Comparison of ENCODE assay signal across 10 cellular contexts in the genomic region with DNA sequence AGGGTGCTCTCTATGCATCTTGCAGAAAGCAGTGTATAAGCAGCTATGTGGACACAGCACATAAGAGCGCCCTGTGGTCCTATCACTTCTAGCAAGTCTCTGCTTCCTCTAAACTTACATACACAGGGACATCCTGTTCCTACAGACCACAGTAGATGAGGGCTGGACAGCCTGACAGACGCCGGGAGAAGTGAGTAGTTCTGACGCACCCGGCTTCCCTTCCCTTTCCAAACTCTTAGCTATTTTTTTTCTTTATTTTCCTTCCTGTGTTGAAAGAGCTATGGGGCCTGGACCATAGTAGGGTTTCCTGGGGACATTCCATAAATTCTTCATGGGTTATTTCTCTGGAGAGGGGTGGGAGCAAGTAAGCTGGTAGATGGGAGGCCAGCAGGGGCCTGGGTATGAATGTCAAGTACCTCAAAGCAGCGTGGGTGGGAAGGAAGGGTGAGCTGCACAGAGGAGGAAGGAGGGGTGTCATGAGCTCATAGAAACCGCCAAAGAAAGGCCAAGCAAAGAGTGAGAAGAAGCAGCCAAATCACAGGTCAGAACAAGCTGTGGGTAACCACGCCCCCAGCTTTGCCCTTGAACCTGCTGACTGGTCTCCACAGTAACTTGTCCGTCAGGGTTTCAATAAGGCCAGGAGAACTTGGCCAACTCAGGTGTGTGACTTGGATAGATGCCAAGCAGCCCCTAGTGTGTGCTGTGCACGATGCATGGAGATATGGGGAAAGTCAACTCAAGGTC. TPM values are rescaled to one million over a fixed set of nuclear protein-coding genes. Genes with fewer than 3 reads are reported as not detected.
A peak's percentile ranks its signal among the peaks of the same experiment; 100 is the strongest.
DNase-seq lines count a peak whose midpoint lies in the region; ATAC-seq and TF ChIP-seq lines count a peak whose summit lies in the region.
"Had no signal": no experiment of that assay in that cellular context is flagged by ENCODE, and none has a peak within 500 bp of the region (broad histone marks: within the 10 kb centered on the region; RNA-seq: fewer than 3 reads in every experiment).

No MANE protein-coding gene starts in this region.

- H2BK20ac ChIP-seq in H9 (ENCODE audit: low read depth, low read length, poor library complexity, severe bottlenecking), result no peak overlapping the region

- H2AFZ ChIP-seq in SK-N-SH (ENCODE audit: low read depth), result no peak overlapping the region
- H2AFZ ChIP-seq in H9 (ENCODE audit: low read length), result no peak overlapping the region

- H3K36me3 Mint-ChIP-seq in HFFc6 (ENCODE audit: low read depth) (peaks cover 26% of the 10 kb centered on the region), H9 (ENCODE audit: insufficient read depth in 1 of 3, low read depth in 3 of 3) (no peaks in the 10 kb centered on the region)

- no peaks in the 10 kb centered on the region for H3K27me3 ChIP-seq in SK-N-SH (ENCODE audit: insufficient read depth)
- no peaks in the 10 kb centered on the region for H3K27me3 ChIP-seq in stomach
- no peaks in the 10 kb centered on the region for H3K27me3 ChIP-seq in H9 (ENCODE audit: insufficient read depth, low read length)

- H3K27ac Mint-ChIP-seq in HFFc6 (no peak overlapping the region), H9 (peak overlapping the region in 1 of 3 experiments; percentile 58; a peak in 1 of 7 replicates)
- H3K27ac Mint-ChIP-seq: activated B cell treated with CpG ODN at 0.5 μM for 24 hours had no signal

- TF ChIP-seq EP300 in SK-N-SH (IDR thresholded peaks at IDR 0.05; ENCODE audit: borderline replicate concordance in 1 of 2, low read depth in 1 of 2, low read length in 1 of 2), result peak in 1 of 2 experiments; percentile 65; a peak in 1 of 4 replicates
- peak; percentile 50 for TF ChIP-seq EP300 in stomach (IDR thresholded peaks at IDR 0.05)

- no peaks in the 10 kb centered on the region for H3K9me2 ChIP-seq in SK-N-SH

- peaks cover 53% of the 10 kb centered on the region for H3F3A ChIP-seq in SK-N-SH (replicated peaks; ENCODE audit: insufficient read depth)

- no peak for TF ChIP-seq CTCF in HFFc6 (IDR thresholded peaks at IDR 0.05)
- TF ChIP-seq CTCF in SK-N-SH (IDR thresholded peaks at IDR 0.05), result no peak; the same call in 1 of the 2 replicates
- TF ChIP-seq CTCF in stomach (IDR thresholded peaks at IDR 0.05), result no peak
- no peak for TF ChIP-seq CTCF in H9 (conservative IDR thresholded peaks at IDR 0.05)

- peaks cover 21 to 33% of the 10 kb centered on the region in 2 experiments for H3K4me1 ChIP-seq in SK-N-SH (ENCODE audit: control insufficient read depth in 1 of 2, insufficient read depth in 2 of 2, low read depth in 1 of 2, low read length in 1 of 2)
- peaks cover 41 to 80% (median 65%) of the 10 kb centered on the region in 4 donors for H3K4me1 ChIP-seq in stomach
- H3K4me1 ChIP-seq in H9 (ENCODE audit: insufficient read depth, low read length), result no peaks in the 10 kb centered on the region

- H2BK5ac ChIP-seq in H9 (ENCODE audit: insufficient read length, low read length), result no peak overlapping the region

- no peak overlapping the region for H3T11ph ChIP-seq in H9 (ENCODE audit: low read length)

- no peaks in the 10 kb centered on the region for H3K79me1 ChIP-seq in H9 (ENCODE audit: insufficient read depth, low read depth, low read length, poor library complexity, severe bottlenecking)

- H3K4me1 Mint-ChIP-seq in HFFc6 (ENCODE audit: low read depth) (no peaks in the 10 kb centered on the region; the same call in 1 of the 2 replicates), H9 (peaks cover 5 to 9% of the 10 kb centered on the region in 2 experiments)
- H3K4me1 Mint-ChIP-seq: activated B cell treated with CpG ODN at 0.5 μM for 24 hours, neural crest cell had no signal

- no peak overlapping the region for H3K18ac ChIP-seq in H9 (ENCODE audit: insufficient read length, low read depth, low read length)

- CTCF ChIA-PET in SK-N-SH (lab: Yijun Ruan, JAX), result interaction anchor here (0.8 to 2.3 kb wide), 2 partner anchors 14 to 31 kb away, joined by 3 to 9 read pairs; no protein-coding TSS in a partner anchor

- H3K4ac ChIP-seq in H9 (ENCODE audit: low read depth, low read length), result no peak overlapping the region

- peak; percentile 91 for DNase-seq in HFFc6
- no peak for DNase-seq in SK-N-SH
- peak; percentile 97 for DNase-seq in glomerular endothelial cell (ENCODE audit: extremely low read depth, low read depth, low spot score)
- peak; percentile 90 for DNase-seq in stomach
- no peak for DNase-seq in NAMALWA (ENCODE audit: low spot score)
- DNase-seq in posterior vena cava (ENCODE audit: low spot score), result no peak
- no peak for DNase-seq in H9
- DNase-seq: activated B cell treated with CpG ODN at 0.5 μM for 24 hours had no signal

- H3K23me2 ChIP-seq in H9 (ENCODE audit: insufficient read length, low read depth, low read length, poor library complexity, severe bottlenecking), result no peaks in the 10 kb centered on the region

- H3K4me3 ChIP-seq in SK-N-SH (ENCODE audit: low read depth in 2 of 2, low read length in 1 of 2) (no peak overlapping the region), stomach (no peak overlapping the region)

- H3K4me2 ChIP-seq in SK-N-SH (peak overlapping the region; percentile 6; the same call in 1 of the 2 replicates), H9 (ENCODE audit: insufficient read depth, insufficient read length, low read length) (no peak overlapping the region)

- no peak overlapping the region for H3K23ac ChIP-seq in H9 (ENCODE audit: insufficient read length, low read depth, low read length)

- H3K9me3 Mint-ChIP-seq in HFFc6, result no peaks in the 10 kb centered on the region
- no peaks in the 10 kb centered on the region; a peak in 1 of 5 replicates for H3K9me3 Mint-ChIP-seq in H9
- H3K9me3 Mint-ChIP-seq: activated B cell treated with CpG ODN at 0.5 μM for 24 hours, neural crest cell had no signal

- H3K56ac ChIP-seq in H9 (ENCODE audit: insufficient read length, low read depth, low read length), result no peak overlapping the region

- H4K91ac ChIP-seq in H9 (ENCODE audit: insufficient read length, low read depth, low read length), result no peak overlapping the region

- no peak for TF ChIP-seq POLR2A in stomach (IDR thresholded peaks at IDR 0.05)

- POLR2A ChIA-PET in SK-N-SH (lab: Yijun Ruan, JAX), result no interaction called here

- H3K4me3 Mint-ChIP-seq in HFFc6 (peak overlapping the region; percentile 62), H9 (no peak overlapping the region)
- H3K4me3 Mint-ChIP-seq: activated B cell treated with CpG ODN at 0.5 μM for 24 hours, neural crest cell had no signal

- no peak overlapping the region for H2BK12ac ChIP-seq in H9 (ENCODE audit: insufficient read length, low read depth, low read length)

- H3K36me3 ChIP-seq in SK-N-SH (replicated peaks in 1 of 2; ENCODE audit: control insufficient read depth in 1 of 2, insufficient read depth in 2 of 2, low read length in 1 of 2), result peaks cover 14 to 35% of the 10 kb centered on the region in 2 experiments
- H3K36me3 ChIP-seq in stomach, result peaks cover 0 to 46% (median 23%) of the 10 kb centered on the region in 4 donors

- no peak overlapping the region for H2BK15ac ChIP-seq in H9 (ENCODE audit: low read depth, low read length)

- no peaks in the 10 kb centered on the region for H3K27me3 Mint-ChIP-seq in HFFc6 (ENCODE audit: insufficient read depth)
- H3K27me3 Mint-ChIP-seq in H9 (ENCODE audit: low read depth), result no peaks in the 10 kb centered on the region; the same call in 1 of the 2 replicates

- H3K9me3 ChIP-seq in SK-N-SH (no peaks in the 10 kb centered on the region), stomach (no peaks in the 10 kb centered on the region), H9 (ENCODE audit: control insufficient read depth, low read depth, low read length) (no peaks in the 10 kb centered on the region)

- H4K20me1 ChIP-seq in SK-N-SH (ENCODE audit: insufficient read depth) (no peaks in the 10 kb centered on the region), H9 (ENCODE audit: control insufficient read depth, insufficient read depth, insufficient read length) (no peaks in the 10 kb centered on the region)

- H3K79me2 ChIP-seq in SK-N-SH (ENCODE audit: insufficient read depth), result peaks cover 83% of the 10 kb centered on the region
- no peaks in the 10 kb centered on the region for H3K79me2 ChIP-seq in H9 (ENCODE audit: insufficient read depth, low read length)

- intact Hi-C loops in stomach (cut with DNase I; ENCODE audit: low total_unique reads), result no loop called here
- intact Hi-C loops in posterior vena cava (cut with DNase I), result no loop called here

- H3K27ac ChIP-seq in SK-N-SH (ENCODE audit: low read depth in 2 of 2, low read length in 1 of 2), result peak overlapping the region; percentile 30 to 83; a peak in 3 of 4 replicates
- H3K27ac ChIP-seq in stomach, result peak overlapping the region; percentile 76 to 89 (median 83)
- no peak overlapping the region for H3K27ac ChIP-seq in H9 (ENCODE audit: insufficient read length, low read depth, low read length)

- WGBS in SK-N-SH (ENCODE audit: low lambda C conversion rate), result 56% methylated on average over 9 of the region's 10 CpGs
- 18 to 51% (median 32%) methylated on average over 10 of the region's 10 CpGs for WGBS in stomach, 5 donors
- WGBS in H9 (ENCODE audit: extremely low coverage, insufficient read length, low lambda C conversion rate), result no CpG with 5 or more reads among the region's 10 CpGs

- peak overlapping the region; percentile 46; the same call in 1 of the 2 replicates for H3K9ac ChIP-seq in SK-N-SH
- H3K9ac ChIP-seq in H9 (ENCODE audit: extremely low read depth, insufficient read length, low read length), result no peak overlapping the region

- TF ChIP-seq RAD21 in SK-N-SH (IDR thresholded peaks at IDR 0.05; ENCODE audit: low read length), result no peak

- ATAC-seq in HG02884 (IDR thresholded peaks at IDR 0.05; ENCODE audit: unreplicated experiment), result no peak

- H4K8ac ChIP-seq in H9 (replicated peaks; ENCODE audit: insufficient read length, low read depth, low read length), result no peak overlapping the region

- H3K14ac ChIP-seq in H9 (ENCODE audit: insufficient read depth, low read length), result no peak overlapping the region

- no peak overlapping the region for H2BK120ac ChIP-seq in H9 (ENCODE audit: low read depth, low read length, poor library complexity, severe bottlenecking)

- no peak overlapping the region for H2AK5ac ChIP-seq in H9 (ENCODE audit: insufficient read length, low read length)

- H4K5ac ChIP-seq in H9 (ENCODE audit: insufficient read length, low read depth, low read length), result no peak overlapping the region

TF ChIP-seq in SK-N-SH, 30 proteins besides CTCF, POLR2A, EP300 and RAD21 (continues in another document):
- no peak for TF ChIP-seq GATA2 (CRISPR knock-in tag; IDR thresholded peaks at IDR 0.05)
- 0 out of 2 replicates have a peak, but pooled peaks have one; percentile 19 for TF ChIP-seq JUND (IDR thresholded peaks at IDR 0.05)

RNA-seq across cellular contexts. Expression of a gene that starts 36.6 kb away (rescaled TPM):
- 10 to 100 TPM; 20.9 to 29.9 (median 28.1) TPM for total RNA-seq in HFFc6 (2021; fragmentation: NEBNext Ultra II Directional; extraction: Animal tissue kit (Norgen Biotek cat#: 25700))
- polyA plus RNA-seq in SK-N-SH (2012; rRNA removed) (7.3 and 8.5 TPM in 2 replicates), stomach (10 to 100 TPM in 1 of 3 donors, 1 to 10 TPM in 2; 2.7 to 13.9 (median 4.0) TPM)
- polyA plus RNA-seq in SK-N-SH (2012; cell fraction: cytosol; rRNA removed), result 3.9 and 6.2 TPM in 2 replicates
- 31.0 and 36.0 TPM in 2 replicates for polyA plus RNA-seq in SK-N-SH (2012; cell fraction: nucleus; rRNA removed)
- total RNA-seq in glomerular endothelial cell (142 and 181 TPM in 2 replicates), stomach (100 to 1,000 TPM in 1 of 5 donors, 10 to 100 TPM in 4; 21.0 to 185 (median 39.7) TPM), posterior vena cava (10 to 100 TPM; 23.4 to 40.6 TPM), H9 (2021) (0.57 and 0.64 TPM in 2 replicates)

Comparison
In these comparisons a context has a peak if more than half of its experiments do, and no peak if none do; other contexts are left out.
1. DNase-seq: peak in HFFc6 (single experiment), glomerular endothelial cell (single experiment) and stomach (single experiment); none in SK-N-SH (single experiment), NAMALWA (single experiment), posterior vena cava (single experiment) and H9 (single experiment).
2. RNA of a gene that starts 36.6 kb away (total RNA-seq): 142 to 181 TPM in glomerular endothelial cell, 23.4 to 40.6 TPM in posterior vena cava, 21.0 to 185 TPM in stomach and 20.9 to 29.9 TPM in HFFc6; 0.57 to 0.64 TPM in H9; every median in the first group is over 10 times any median in the second.